ENCODE assay signal across 1 cellular context in genomic region chr15:84840255-84840654, GRCh38.
TF ChIP-seq lines count a peak whose summit lies in the region.

No MANE protein-coding gene starts in this region.

TF ChIP-seq in SK-N-SH treated with all-trans-retinoic acid at 6 μM for 48 hours, 23 proteins besides CTCF, POLR2A, EP300 and RAD21 (continued from another document):
- TF ChIP-seq TSHZ2 (CRISPR knock-in tag; IDR thresholded peaks at IDR 0.05): no peak
- TF ChIP-seq PATZ1 (CRISPR knock-in tag; IDR thresholded peaks at IDR 0.05; ENCODE audit: borderline replicate concordance): no peak
- TF ChIP-seq ZNF70 (CRISPR knock-in tag; IDR thresholded peaks at IDR 0.05): no peak
- no peak for TF ChIP-seq POU6F1 (CRISPR knock-in tag; IDR thresholded peaks at IDR 0.05; ENCODE audit: borderline replicate concordance, low read depth)
- TF ChIP-seq PPARA (CRISPR knock-in tag; IDR thresholded peaks at IDR 0.05; ENCODE audit: borderline replicate concordance): no peak
- TF ChIP-seq CSDC2 (CRISPR knock-in tag; IDR thresholded peaks at IDR 0.05): no peak
- no peak for TF ChIP-seq SNAI2 (CRISPR knock-in tag; IDR thresholded peaks at IDR 0.05)
- no peak for TF ChIP-seq ZFP3 (CRISPR knock-in tag; IDR thresholded peaks at IDR 0.05)
- TF ChIP-seq ZC3H10 (CRISPR knock-in tag; IDR thresholded peaks at IDR 0.05): no peak
- no peak for TF ChIP-seq RARB (CRISPR knock-in tag; IDR thresholded peaks at IDR 0.05)
- no peak for TF ChIP-seq CSRNP3 (CRISPR knock-in tag; IDR thresholded peaks at IDR 0.05)
- no peak for TF ChIP-seq TCF4 (CRISPR knock-in tag; IDR thresholded peaks at IDR 0.05; ENCODE audit: borderline replicate concordance)
- TF ChIP-seq TOX (CRISPR knock-in tag; IDR thresholded peaks at IDR 0.05; ENCODE audit: borderline replicate concordance): no peak
- TF ChIP-seq ISL1 (CRISPR knock-in tag; IDR thresholded peaks at IDR 0.05): no peak
TF ChIP-seq in SK-N-SH treated with all-trans-retinoic acid at 6 μM for 48 hours: peak in this region for 0.
